ENCODE assay signal across 1 cellular context in the genomic region with DNA sequence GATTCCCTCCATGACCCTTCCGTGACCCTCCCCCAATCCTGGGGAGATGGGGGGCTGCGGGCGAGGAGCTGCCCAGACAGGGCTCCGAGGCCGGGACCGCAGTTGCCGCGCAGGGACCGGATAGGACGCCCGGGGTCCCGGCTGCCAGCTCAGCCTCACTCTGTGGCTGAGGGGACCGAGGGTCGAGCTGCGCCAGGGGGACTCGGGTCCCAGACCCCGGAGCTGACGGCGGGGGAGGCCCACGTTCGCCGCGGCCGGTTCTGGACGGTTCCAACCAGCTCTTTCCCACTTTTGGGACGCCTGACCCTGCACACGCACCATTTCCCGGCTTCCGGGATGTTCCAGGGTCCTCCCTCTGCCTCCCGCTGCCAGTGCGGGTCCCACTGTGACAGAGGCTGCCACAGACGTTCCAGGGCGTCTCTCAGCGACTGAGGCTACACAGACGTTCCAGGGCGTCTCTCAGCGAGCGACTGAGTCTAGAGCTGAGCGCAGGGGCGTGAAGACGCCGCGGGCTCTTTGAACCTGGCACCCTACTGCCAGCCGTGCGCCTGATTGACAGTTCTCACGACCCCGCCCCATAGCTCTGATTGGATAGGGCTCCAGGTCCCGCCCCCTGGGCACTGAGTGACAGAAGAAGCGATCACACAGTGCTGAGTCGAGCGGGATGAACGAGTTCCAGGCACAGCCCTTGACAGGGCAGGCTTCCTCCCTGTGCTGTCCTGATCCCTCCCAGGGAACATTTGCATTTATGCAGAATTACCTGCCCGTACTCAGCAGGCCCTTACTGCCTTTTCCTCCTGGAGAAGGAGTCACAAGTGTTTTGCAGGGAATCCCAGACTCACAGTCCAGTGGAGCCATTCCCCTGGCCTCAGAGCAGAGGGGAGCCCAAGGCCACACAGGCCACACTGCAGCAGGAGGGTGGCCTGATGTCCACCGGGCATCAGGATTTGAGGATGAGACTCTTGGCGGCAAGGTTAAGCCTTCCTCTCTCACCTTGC.
TF ChIP-seq lines count a peak whose summit lies in the region.

A gene (minus strand): TSS at position 472 of the 998 bp plus-strand sequence. CDS start 151 bp downstream, at position 321.

TF ChIP-seq in K562, 482 proteins besides CTCF, POLR2A, EP300 and RAD21 (continued from another document and continues in another):
- TF ChIP-seq, protein P1, sequence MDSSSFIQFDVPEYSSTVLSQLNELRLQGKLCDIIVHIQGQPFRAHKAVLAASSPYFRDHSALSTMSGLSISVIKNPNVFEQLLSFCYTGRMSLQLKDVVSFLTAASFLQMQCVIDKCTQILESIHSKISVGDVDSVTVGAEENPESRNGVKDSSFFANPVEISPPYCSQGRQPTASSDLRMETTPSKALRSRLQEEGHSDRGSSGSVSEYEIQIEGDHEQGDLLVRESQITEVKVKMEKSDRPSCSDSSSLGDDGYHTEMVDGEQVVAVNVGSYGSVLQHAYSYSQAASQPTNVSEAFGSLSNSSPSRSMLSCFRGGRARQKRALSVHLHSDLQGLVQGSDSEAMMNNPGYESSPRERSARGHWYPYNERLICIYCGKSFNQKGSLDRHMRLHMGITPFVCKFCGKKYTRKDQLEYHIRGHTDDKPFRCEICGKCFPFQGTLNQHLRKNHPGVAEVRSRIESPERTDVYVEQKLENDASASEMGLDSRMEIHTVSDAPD (CRISPR knock-in tag; IDR thresholded peaks at IDR 0.05): no peak
- TF ChIP-seq MAZ (CRISPR knock-in tag; conservative IDR thresholded peaks at IDR 0.05 in 1 of 2, IDR thresholded peaks at IDR 0.05 in 1 of 2): no peak
- no peak for TF ChIP-seq ZC3H8 (IDR thresholded peaks at IDR 0.05)
- TF ChIP-seq MAFK (IDR thresholded peaks at IDR 0.05; ENCODE audit: low read length): no peak; the same call in 1 of the 2 replicates
- peak; percentile 30 for TF ChIP-seq CCNT2 (IDR thresholded peaks at IDR 0.05; ENCODE audit: borderline replicate concordance, extremely low read depth, insufficient read length, low read depth, low read length)
- TF ChIP-seq KDM1A (IDR thresholded peaks at IDR 0.05): no peak
- TF ChIP-seq, protein P2, sequence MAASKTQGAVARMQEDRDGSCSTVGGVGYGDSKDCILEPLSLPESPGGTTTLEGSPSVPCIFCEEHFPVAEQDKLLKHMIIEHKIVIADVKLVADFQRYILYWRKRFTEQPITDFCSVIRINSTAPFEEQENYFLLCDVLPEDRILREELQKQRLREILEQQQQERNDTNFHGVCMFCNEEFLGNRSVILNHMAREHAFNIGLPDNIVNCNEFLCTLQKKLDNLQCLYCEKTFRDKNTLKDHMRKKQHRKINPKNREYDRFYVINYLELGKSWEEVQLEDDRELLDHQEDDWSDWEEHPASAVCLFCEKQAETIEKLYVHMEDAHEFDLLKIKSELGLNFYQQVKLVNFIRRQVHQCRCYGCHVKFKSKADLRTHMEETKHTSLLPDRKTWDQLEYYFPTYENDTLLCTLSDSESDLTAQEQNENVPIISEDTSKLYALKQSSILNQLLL (CRISPR knock-in tag; IDR thresholded peaks at IDR 0.05; ENCODE audit: borderline replicate concordance): no peak
- peak; percentile 56 for TF ChIP-seq CHD2 (IDR thresholded peaks at IDR 0.05; ENCODE audit: low read depth, low read length)
- TF ChIP-seq SUPT5H (IDR thresholded peaks at IDR 0.05): peak; percentile 41; the same call in 1 of the 2 replicates
- TF ChIP-seq, protein P3, sequence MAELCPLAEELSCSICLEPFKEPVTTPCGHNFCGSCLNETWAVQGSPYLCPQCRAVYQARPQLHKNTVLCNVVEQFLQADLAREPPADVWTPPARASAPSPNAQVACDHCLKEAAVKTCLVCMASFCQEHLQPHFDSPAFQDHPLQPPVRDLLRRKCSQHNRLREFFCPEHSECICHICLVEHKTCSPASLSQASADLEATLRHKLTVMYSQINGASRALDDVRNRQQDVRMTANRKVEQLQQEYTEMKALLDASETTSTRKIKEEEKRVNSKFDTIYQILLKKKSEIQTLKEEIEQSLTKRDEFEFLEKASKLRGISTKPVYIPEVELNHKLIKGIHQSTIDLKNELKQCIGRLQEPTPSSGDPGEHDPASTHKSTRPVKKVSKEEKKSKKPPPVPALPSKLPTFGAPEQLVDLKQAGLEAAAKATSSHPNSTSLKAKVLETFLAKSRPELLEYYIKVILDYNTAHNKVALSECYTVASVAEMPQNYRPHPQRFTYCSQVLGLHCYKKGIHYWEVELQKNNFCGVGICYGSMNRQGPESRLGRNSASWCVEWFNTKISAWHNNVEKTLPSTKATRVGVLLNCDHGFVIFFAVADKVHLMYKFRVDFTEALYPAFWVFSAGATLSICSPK (IDR thresholded peaks at IDR 0.05; ENCODE audit: borderline replicate concordance): no peak
- TF ChIP-seq TCF7L2 (IDR thresholded peaks at IDR 0.05; ENCODE audit: low read depth, low read length): no peak
- peak; percentile 44 for TF ChIP-seq SP2 (IDR thresholded peaks at IDR 0.05; ENCODE audit: extremely low read depth, low read depth, low read length, poor library complexity, severe bottlenecking)
- peak; percentile 6 for TF ChIP-seq TBP (optimal IDR thresholded peaks at IDR 0.05; ENCODE audit: low read depth, low read length)
- no peak for TF ChIP-seq MAFG (tag; conservative IDR thresholded peaks at IDR 0.05)
- no peak for TF ChIP-seq ZNF224 (CRISPR knock-in tag; IDR thresholded peaks at IDR 0.05)
- TF ChIP-seq, protein P4, sequence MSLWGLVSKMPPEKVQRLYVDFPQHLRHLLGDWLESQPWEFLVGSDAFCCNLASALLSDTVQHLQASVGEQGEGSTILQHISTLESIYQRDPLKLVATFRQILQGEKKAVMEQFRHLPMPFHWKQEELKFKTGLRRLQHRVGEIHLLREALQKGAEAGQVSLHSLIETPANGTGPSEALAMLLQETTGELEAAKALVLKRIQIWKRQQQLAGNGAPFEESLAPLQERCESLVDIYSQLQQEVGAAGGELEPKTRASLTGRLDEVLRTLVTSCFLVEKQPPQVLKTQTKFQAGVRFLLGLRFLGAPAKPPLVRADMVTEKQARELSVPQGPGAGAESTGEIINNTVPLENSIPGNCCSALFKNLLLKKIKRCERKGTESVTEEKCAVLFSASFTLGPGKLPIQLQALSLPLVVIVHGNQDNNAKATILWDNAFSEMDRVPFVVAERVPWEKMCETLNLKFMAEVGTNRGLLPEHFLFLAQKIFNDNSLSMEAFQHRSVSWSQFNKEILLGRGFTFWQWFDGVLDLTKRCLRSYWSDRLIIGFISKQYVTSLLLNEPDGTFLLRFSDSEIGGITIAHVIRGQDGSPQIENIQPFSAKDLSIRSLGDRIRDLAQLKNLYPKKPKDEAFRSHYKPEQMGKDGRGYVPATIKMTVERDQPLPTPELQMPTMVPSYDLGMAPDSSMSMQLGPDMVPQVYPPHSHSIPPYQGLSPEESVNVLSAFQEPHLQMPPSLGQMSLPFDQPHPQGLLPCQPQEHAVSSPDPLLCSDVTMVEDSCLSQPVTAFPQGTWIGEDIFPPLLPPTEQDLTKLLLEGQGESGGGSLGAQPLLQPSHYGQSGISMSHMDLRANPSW (CRISPR knock-in tag; IDR thresholded peaks at IDR 0.05): no peak
- TF ChIP-seq, protein P5, sequence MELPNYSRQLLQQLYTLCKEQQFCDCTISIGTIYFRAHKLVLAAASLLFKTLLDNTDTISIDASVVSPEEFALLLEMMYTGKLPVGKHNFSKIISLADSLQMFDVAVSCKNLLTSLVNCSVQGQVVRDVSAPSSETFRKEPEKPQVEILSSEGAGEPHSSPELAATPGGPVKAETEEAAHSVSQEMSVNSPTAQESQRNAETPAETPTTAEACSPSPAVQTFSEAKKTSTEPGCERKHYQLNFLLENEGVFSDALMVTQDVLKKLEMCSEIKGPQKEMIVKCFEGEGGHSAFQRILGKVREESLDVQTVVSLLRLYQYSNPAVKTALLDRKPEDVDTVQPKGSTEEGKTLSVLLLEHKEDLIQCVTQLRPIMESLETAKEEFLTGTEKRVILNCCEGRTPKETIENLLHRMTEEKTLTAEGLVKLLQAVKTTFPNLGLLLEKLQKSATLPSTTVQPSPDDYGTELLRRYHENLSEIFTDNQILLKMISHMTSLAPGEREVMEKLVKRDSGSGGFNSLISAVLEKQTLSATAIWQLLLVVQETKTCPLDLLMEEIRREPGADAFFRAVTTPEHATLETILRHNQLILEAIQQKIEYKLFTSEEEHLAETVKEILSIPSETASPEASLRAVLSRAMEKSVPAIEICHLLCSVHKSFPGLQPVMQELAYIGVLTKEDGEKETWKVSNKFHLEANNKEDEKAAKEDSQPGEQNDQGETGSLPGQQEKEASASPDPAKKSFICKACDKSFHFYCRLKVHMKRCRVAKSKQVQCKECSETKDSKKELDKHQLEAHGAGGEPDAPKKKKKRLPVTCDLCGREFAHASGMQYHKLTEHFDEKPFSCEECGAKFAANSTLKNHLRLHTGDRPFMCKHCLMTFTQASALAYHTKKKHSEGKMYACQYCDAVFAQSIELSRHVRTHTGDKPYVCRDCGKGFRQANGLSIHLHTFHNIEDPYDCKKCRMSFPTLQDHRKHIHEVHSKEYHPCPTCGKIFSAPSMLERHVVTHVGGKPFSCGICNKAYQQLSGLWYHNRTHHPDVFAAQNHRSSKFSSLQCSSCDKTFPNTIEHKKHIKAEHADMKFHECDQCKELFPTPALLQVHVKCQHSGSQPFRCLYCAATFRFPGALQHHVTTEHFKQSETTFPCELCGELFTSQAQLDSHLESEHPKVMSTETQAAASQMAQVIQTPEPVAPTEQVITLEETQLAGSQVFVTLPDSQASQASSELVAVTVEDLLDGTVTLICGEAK (IDR thresholded peaks at IDR 0.05): no peak
- TF ChIP-seq, protein P5 (CRISPR knock-in tag; IDR thresholded peaks at IDR 0.05): no peak
- TF ChIP-seq, protein P6, sequence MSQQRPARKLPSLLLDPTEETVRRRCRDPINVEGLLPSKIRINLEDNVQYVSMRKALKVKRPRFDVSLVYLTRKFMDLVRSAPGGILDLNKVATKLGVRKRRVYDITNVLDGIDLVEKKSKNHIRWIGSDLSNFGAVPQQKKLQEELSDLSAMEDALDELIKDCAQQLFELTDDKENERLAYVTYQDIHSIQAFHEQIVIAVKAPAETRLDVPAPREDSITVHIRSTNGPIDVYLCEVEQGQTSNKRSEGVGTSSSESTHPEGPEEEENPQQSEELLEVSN (IDR thresholded peaks at IDR 0.05; ENCODE audit: borderline replicate concordance in 1 of 2, extremely low read depth in 1 of 2, insufficient read depth in 1 of 2, insufficient read length in 1 of 2, low read depth in 1 of 2, low read length in 1 of 2, poor library complexity in 1 of 2, severe bottlenecking in 1 of 2): peak in 1 of 2 experiments; percentile 16
- TF ChIP-seq, protein P7, sequence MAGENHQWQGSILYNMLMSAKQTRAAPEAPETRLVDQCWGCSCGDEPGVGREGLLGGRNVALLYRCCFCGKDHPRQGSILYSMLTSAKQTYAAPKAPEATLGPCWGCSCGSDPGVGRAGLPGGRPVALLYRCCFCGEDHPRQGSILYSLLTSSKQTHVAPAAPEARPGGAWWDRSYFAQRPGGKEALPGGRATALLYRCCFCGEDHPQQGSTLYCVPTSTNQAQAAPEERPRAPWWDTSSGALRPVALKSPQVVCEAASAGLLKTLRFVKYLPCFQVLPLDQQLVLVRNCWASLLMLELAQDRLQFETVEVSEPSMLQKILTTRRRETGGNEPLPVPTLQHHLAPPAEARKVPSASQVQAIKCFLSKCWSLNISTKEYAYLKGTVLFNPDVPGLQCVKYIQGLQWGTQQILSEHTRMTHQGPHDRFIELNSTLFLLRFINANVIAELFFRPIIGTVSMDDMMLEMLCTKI (IDR thresholded peaks at IDR 0.05; ENCODE audit: partially characterized antibody): no peak
- TF ChIP-seq, protein P8, sequence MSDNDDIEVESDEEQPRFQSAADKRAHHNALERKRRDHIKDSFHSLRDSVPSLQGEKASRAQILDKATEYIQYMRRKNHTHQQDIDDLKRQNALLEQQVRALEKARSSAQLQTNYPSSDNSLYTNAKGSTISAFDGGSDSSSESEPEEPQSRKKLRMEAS (CRISPR knock-in tag; IDR thresholded peaks at IDR 0.05): no peak
- TF ChIP-seq, protein P9, sequence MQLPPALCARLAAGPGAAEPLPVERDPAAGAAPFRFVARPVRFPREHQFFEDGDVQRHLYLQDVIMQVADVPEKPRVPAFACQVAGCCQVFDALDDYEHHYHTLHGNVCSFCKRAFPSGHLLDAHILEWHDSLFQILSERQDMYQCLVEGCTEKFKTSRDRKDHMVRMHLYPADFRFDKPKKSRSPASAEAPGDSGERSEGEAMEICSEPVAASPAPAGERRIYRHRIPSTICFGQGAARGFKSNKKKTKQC (CRISPR knock-in tag; IDR thresholded peaks at IDR 0.05): no peak
- TF ChIP-seq, protein P10, sequence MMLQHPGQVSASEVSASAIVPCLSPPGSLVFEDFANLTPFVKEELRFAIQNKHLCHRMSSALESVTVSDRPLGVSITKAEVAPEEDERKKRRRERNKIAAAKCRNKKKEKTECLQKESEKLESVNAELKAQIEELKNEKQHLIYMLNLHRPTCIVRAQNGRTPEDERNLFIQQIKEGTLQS (IDR thresholded peaks at IDR 0.05): no peak
- TF ChIP-seq, protein P10 (CRISPR knock-in tag; conservative IDR thresholded peaks at IDR 0.05): no peak
